In genomic region chr2:39379643-39380524, GRCh38 we compare ENCODE assay signal across 1 cellular context.
A peak's percentile ranks its signal among the peaks of the same experiment; 100 is the strongest.
TF ChIP-seq lines count a peak whose summit lies in the region.

No MANE protein-coding gene starts in this region.

TF ChIP-seq in HEK293, 187 proteins besides CTCF, POLR2A, EP300 and RAD21 (continued from another document):
- TF ChIP-seq TCF7L2 (IDR thresholded peaks at IDR 0.05; ENCODE audit: borderline replicate concordance, low read depth, low read length), result no peak
- TF ChIP-seq PRDM1 (tag by site-specific recombination; IDR thresholded peaks at IDR 0.05), result peak; percentile 64; the same call in 1 of the 2 replicates
TF ChIP-seq in HEK293: peak in this region for 2.
